8 cellular contexts compared by ENCODE assay signal in the genomic region with DNA sequence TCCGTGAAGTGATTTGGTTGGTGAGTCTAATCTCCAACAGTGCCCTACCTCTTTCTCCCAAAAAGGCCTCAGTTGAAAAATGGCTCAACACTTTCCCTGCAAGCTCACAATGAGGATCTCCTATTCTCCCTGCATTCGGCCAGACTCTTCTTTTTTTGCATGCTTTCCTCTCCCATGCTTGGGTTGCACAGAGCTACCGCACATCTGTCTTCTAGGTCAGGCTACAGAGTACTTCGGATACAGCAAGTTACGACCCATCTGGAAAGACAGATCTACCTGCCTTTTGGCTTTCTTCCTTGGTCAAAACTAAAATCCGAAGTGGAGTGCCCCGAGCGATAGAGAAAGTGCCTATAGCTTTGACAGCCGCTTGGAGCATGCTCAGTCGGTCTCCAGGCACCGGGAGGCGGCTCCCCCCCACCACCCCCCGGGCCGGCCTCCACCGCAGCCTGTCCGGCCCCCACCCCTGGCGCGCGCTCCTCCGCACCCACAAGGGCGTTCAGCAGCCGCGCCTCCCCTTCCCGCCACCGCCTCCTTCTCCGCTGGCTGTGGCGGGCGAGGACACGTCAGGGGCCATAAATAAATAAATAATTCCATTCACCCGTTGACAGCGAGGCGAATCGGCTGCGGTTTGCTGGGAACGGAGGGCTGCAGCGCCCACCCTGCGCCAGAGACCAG. TPM values are rescaled to one million over a fixed set of nuclear protein-coding genes. Genes with fewer than 3 reads are reported as not detected.
DNase-seq lines count a peak whose midpoint lies in the region; ATAC-seq and TF ChIP-seq lines count a peak whose summit lies in the region.

A gene with protein sequence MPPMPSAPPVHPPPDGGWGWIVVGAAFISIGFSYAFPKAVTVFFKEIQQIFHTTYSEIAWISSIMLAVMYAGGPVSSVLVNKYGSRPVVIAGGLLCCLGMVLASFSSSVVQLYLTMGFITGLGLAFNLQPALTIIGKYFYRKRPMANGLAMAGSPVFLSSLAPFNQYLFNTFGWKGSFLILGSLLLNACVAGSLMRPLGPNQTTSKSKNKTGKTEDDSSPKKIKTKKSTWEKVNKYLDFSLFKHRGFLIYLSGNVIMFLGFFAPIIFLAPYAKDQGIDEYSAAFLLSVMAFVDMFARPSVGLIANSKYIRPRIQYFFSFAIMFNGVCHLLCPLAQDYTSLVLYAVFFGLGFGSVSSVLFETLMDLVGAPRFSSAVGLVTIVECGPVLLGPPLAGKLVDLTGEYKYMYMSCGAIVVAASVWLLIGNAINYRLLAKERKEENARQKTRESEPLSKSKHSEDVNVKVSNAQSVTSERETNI (plus strand): TSS at position 473 of the 675 bp plus-strand sequence. CDS start 108,773 bp downstream, outside the sequence.

- peak within 1 kb of the TSS; percentile 77 for H3K4me3 ChIP-seq in AG04449 (ENCODE audit: low read depth, low read length)
- peak within 1 kb of the TSS; percentile 52 for H3K4me3 ChIP-seq in kidney epithelial cell (ENCODE audit: low read depth, low read length)

- ATAC-seq in GM19025 (IDR thresholded peaks at IDR 0.05; ENCODE audit: low read depth, unreplicated experiment): peak; percentile 54
- peak; percentile 57 for ATAC-seq in HG03196 (IDR thresholded peaks at IDR 0.05; ENCODE audit: unreplicated experiment)

- CTCF ChIA-PET in AG04449 (lab: Yijun Ruan, JAX): no interaction called here

- TF ChIP-seq CTCF in AG04449 (IDR thresholded peaks at IDR 0.05; ENCODE audit: insufficient read depth, low read length, missing control alignments) (peak; percentile 20), kidney epithelial cell (IDR thresholded peaks at IDR 0.05; ENCODE audit: insufficient read depth, low read length, poor library complexity, severe bottlenecking) (no peak)

- H3K36me3 ChIP-seq in kidney epithelial cell (ENCODE audit: control insufficient read depth, insufficient read depth, low read length): no peaks in the 10 kb centered on the region

- DNase-seq in AG04449 (ENCODE audit: low read depth, low spot score) (peak; percentile 45), NCI-H446 (lab: John Stamatoyannopoulos, UW) (peak; percentile 71 to 81), cerebellum (ENCODE audit: low spot score) (peak; percentile 69), kidney epithelial cell (ENCODE audit: low read depth) (peak; percentile 25)
- DNase-seq in activated CD4-positive, alpha-beta T cell treated with anti-CD3 and anti-CD28 coated beads for 1 hour: peak; percentile 73
- DNase-seq in stimulated activated CD4-positive, alpha-beta T cell treated with anti-CD3 and anti-CD28 coated beads, Interleukin-15, amount 100 ng/mL, for 24 hours: peak; percentile 93

- POLR2A ChIA-PET in AG04449 (lab: Yijun Ruan, JAX): interaction anchor here (0.6 to 1.2 kb wide), 6 partner anchors 166 to 599 kb away, joined by 3 to 4 read pairs (median 4); no protein-coding TSS in a partner anchor

- H3K27me3 ChIP-seq in kidney epithelial cell (ENCODE audit: control insufficient read depth, insufficient read depth, low read length): no peaks in the 10 kb centered on the region

RNA-seq across cellular contexts. Expression of the gene that starts here (rescaled TPM):
- 19.9 TPM for total RNA-seq in cerebellum
- 1.8 and 3.5 TPM in 2 replicates for total RNA-seq in kidney epithelial cell

Comparison
In these comparisons a context has a peak if more than half of its experiments do, and no peak if none do; other contexts are left out.
1. Peak in every context shown above with its lines: DNase-seq, ATAC-seq and H3K4me3 ChIP-seq.
2. DNase-seq: peak in every context shown above with its lines; median percentile 93 in stimulated activated CD4-positive, alpha-beta T cell treated with anti-CD3 and anti-CD28 coated beads, Interleukin-15, amount 100 ng/mL, for 24 hours; 76 in NCI-H446; 73 in activated CD4-positive, alpha-beta T cell treated with anti-CD3 and anti-CD28 coated beads for 1 hour; 69 in cerebellum; 45 in AG04449; 25 in kidney epithelial cell.